Comparison of ENCODE assay signal across 1 cellular context in the genomic region with DNA sequence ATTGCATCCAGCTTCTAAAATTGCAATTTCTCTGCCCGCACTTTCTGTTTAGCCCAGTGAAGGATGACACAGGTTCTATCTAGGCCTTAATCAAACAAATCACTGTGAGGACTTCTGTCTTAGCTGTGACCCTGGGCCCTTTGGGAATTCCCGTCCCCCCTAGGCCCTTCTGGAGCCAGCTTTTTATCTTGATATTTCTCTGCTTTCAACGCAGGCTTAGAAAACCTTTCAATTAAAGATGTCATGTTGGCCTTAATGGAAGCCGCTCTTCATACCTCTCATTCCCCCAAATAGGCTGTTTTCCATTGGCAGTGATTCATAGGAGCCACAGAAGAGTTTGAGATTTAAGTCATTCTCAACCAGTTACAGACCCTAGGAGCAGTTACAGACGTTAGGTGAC.
TF ChIP-seq lines count a peak whose summit lies in the region.

No MANE protein-coding gene starts in this region.

TF ChIP-seq in IMR-90, 13 proteins besides CTCF, POLR2A, EP300 and RAD21 (continued from another document):
- TF ChIP-seq RCOR1 (IDR thresholded peaks at IDR 0.05; ENCODE audit: insufficient replicate concordance, low read length) (no peak), MAFK (IDR thresholded peaks at IDR 0.05; ENCODE audit: low read depth, low read length) (no peak), MXI1 (IDR thresholded peaks at IDR 0.05; ENCODE audit: borderline replicate concordance, low read depth, low read length) (no peak), NFE2L2 (IDR thresholded peaks at IDR 0.05; ENCODE audit: low read depth, low read length) (no peak), FOS (IDR thresholded peaks at IDR 0.05; ENCODE audit: low read depth, low read length) (no peak)
- TF ChIP-seq, protein P1, sequence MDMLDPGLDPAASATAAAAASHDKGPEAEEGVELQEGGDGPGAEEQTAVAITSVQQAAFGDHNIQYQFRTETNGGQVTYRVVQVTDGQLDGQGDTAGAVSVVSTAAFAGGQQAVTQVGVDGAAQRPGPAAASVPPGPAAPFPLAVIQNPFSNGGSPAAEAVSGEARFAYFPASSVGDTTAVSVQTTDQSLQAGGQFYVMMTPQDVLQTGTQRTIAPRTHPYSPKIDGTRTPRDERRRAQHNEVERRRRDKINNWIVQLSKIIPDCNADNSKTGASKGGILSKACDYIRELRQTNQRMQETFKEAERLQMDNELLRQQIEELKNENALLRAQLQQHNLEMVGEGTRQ (IDR thresholded peaks at IDR 0.05; ENCODE audit: low read depth, low read length), result no peak
